In genomic region chr7:95527776-95528250, GRCh38 we compare ENCODE assay signal across 17 cellular contexts. TPM values are rescaled to one million over a fixed set of nuclear protein-coding genes. Genes with fewer than 3 reads are reported as not detected.
DNase-seq lines count a peak whose midpoint lies in the region; ATAC-seq, FAIRE-seq and TF ChIP-seq lines count a peak whose summit lies in the region.
"Had no signal": no experiment of that assay in that cellular context is flagged by ENCODE, and none has a peak within 500 bp of the region (broad histone marks: within the 10 kb centered on the region; RNA-seq: fewer than 3 reads in every experiment).

No MANE protein-coding gene starts in this region.

- H3K36me3 ChIP-seq in endocrine pancreas (ENCODE audit: control insufficient read depth, insufficient read depth, low read length) (no peaks in the 10 kb centered on the region), neural cell (ENCODE audit: insufficient read depth, low read length) (no peaks in the 10 kb centered on the region)
- H3K36me3 ChIP-seq: colonic mucosa, neural progenitor cell had no signal

- H3K9me2 ChIP-seq in neural cell (ENCODE audit: insufficient read depth, low read length): no peaks in the 10 kb centered on the region

- H3K9ac ChIP-seq in endocrine pancreas (ENCODE audit: control insufficient read depth, insufficient read depth, low read length): no peak overlapping the region
- H3K9ac ChIP-seq in neural cell (ENCODE audit: low read length): no peak overlapping the region
- H3K9ac ChIP-seq: neural progenitor cell had no signal

- peaks cover 8% of the 10 kb centered on the region for H3K4me1 Mint-ChIP-seq in CD14-positive monocyte
- H3K4me1 Mint-ChIP-seq in activated T-cell treated with anti-CD3 and anti-CD28 coated beads, Interleukin-2, amount 50 U/mL, for 72 hours (ENCODE audit: low read depth): no peaks in the 10 kb centered on the region

- H3K4me2 ChIP-seq in neural cell (ENCODE audit: low read length): no peak overlapping the region
- H3K4me2 ChIP-seq: neural progenitor cell had no signal

- H3K4me3 ChIP-seq in endocrine pancreas (ENCODE audit: control insufficient read depth, insufficient read depth, low read length) (peak overlapping the region; percentile 74), neural cell (ENCODE audit: low read length) (no peak overlapping the region)
- H3K4me3 ChIP-seq: colonic mucosa, neural progenitor cell had no signal

- no peaks in the 10 kb centered on the region for H3K36me3 Mint-ChIP-seq in CD14-positive monocyte
- no peaks in the 10 kb centered on the region for H3K36me3 Mint-ChIP-seq in activated T-cell treated with anti-CD3 and anti-CD28 coated beads, Interleukin-2, amount 50 U/mL, for 72 hours (ENCODE audit: insufficient read depth in 2 of 2)
- H3K36me3 Mint-ChIP-seq: memory B cell, neural progenitor cell had no signal

- peaks cover 14% of the 10 kb centered on the region for H3K4me1 ChIP-seq in endocrine pancreas (ENCODE audit: control insufficient read depth, insufficient read depth, low read length)
- H3K4me1 ChIP-seq: colonic mucosa, neural progenitor cell had no signal

- no peaks in the 10 kb centered on the region for H3K9me3 Mint-ChIP-seq in CD14-positive monocyte
- no peaks in the 10 kb centered on the region for H3K9me3 Mint-ChIP-seq in activated T-cell treated with anti-CD3 and anti-CD28 coated beads, Interleukin-2, amount 50 U/mL, for 72 hours
- H3K9me3 Mint-ChIP-seq: memory B cell; neural progenitor cell; T-helper 2 cell treated with Interferon-gamma antibody and Interleukin-4, amounts not matched to agents 5 μg/mL and 100 μg/mL, for 36 hours had no signal

- H3K79me2 ChIP-seq in neural cell (replicated peaks; ENCODE audit: insufficient read depth, low read length): no peaks in the 10 kb centered on the region

- no peak for FAIRE-seq in GM19239 (lab: Jason Lieb, UNC)
- FAIRE-seq: astrocyte had no signal

- ATAC-seq in HG03175 (IDR thresholded peaks at IDR 0.05; ENCODE audit: unreplicated experiment): peak; percentile 7
- ATAC-seq in activated T-cell treated with anti-CD3 and anti-CD28 coated beads, Interleukin-2, amount 50 U/mL, for 72 hours (replicated peaks in 1 of 2): no peak

- intact Hi-C loops in CD14-positive monocyte (cut with micrococcal nuclease): loop anchor here (5.0 kb wide), 1 partner anchor 159 kb away; no protein-coding TSS in a partner anchor

- no peak for TF ChIP-seq RAD21 in neural cell (conservative IDR thresholded peaks at IDR 0.05)

- TF ChIP-seq EP300 in neural cell (conservative IDR thresholded peaks at IDR 0.05; ENCODE audit: poor library complexity, severe bottlenecking): no peak

- no peaks in the 10 kb centered on the region for H3F3A ChIP-seq in neural cell (ENCODE audit: insufficient read depth, low read length, poor library complexity, severe bottlenecking)

- no peak overlapping the region for H3K27ac ChIP-seq in neural cell (ENCODE audit: low read length)
- H3K27ac ChIP-seq: colonic mucosa, epithelial cell of prostate, neural progenitor cell had no signal

- no peaks in the 10 kb centered on the region for H3K27me3 ChIP-seq in endocrine pancreas (ENCODE audit: control insufficient read depth, insufficient read depth, low read length)
- H3K27me3 ChIP-seq in neural cell (ENCODE audit: insufficient read depth, low read depth, low read length): no peaks in the 10 kb centered on the region
- H3K27me3 ChIP-seq: colonic mucosa, neural progenitor cell had no signal

- H3K27me3 Mint-ChIP-seq in CD14-positive monocyte (ENCODE audit: low read depth in 3 of 3): peaks cover 0 to 7% (median 2%) of the 10 kb centered on the region in 3 donors
- no peaks in the 10 kb centered on the region for H3K27me3 Mint-ChIP-seq in activated T-cell treated with anti-CD3 and anti-CD28 coated beads, Interleukin-2, amount 50 U/mL, for 72 hours (ENCODE audit: low read depth)
- H3K27me3 Mint-ChIP-seq: memory B cell had no signal

- no peak for DNase-seq in CD14-positive monocyte (ENCODE audit: low spot score)
- no peak for DNase-seq in mesenteric fat pad (ENCODE audit: low spot score)
- DNase-seq in activated T-cell treated with anti-CD3 and anti-CD28 coated beads, Interleukin-2, amount 50 U/mL, for 72 hours: no peak
- DNase-seq in HuH-7 (ENCODE audit: low spot score): no peak
- DNase-seq in GM19239 (ENCODE audit: insufficient read length, low spot score): no peak
- DNase-seq: activated CD4-positive, alpha-beta T cell treated with anti-CD3 and anti-CD28 coated beads for 1 hour; activated gamma-delta T cell treated with Interleukin-2 at 50 U/mL for 16 hours; stimulated activated CD4-positive, alpha-beta T cell treated with anti-CD3 and anti-CD28 coated beads, Interleukin-2, amount 100 ng/mL, for 48 hours had no signal

- H4K20me1 ChIP-seq in neural cell (ENCODE audit: insufficient read depth): no peaks in the 10 kb centered on the region

- H3K27ac Mint-ChIP-seq in CD14-positive monocyte: no peak overlapping the region
- no peak overlapping the region for H3K27ac Mint-ChIP-seq in activated T-cell treated with anti-CD3 and anti-CD28 coated beads, Interleukin-2, amount 50 U/mL, for 72 hours
- H3K27ac Mint-ChIP-seq: memory B cell; T-helper 2 cell treated with Interferon-gamma antibody and Interleukin-4, amounts not matched to agents 5 μg/mL and 100 μg/mL, for 36 hours had no signal

- no peak overlapping the region for H3K4me3 Mint-ChIP-seq in CD14-positive monocyte
- no peak overlapping the region for H3K4me3 Mint-ChIP-seq in activated T-cell treated with anti-CD3 and anti-CD28 coated beads, Interleukin-2, amount 50 U/mL, for 72 hours
- H3K4me3 Mint-ChIP-seq: memory B cell; neural progenitor cell; T-helper 2 cell treated with Interferon-gamma antibody and Interleukin-4, amounts not matched to agents 5 μg/mL and 100 μg/mL, for 36 hours had no signal

- H3K9me3 ChIP-seq in endocrine pancreas (ENCODE audit: control insufficient read depth, low read length): no peaks in the 10 kb centered on the region
- H3K9me3 ChIP-seq in neural cell (ENCODE audit: low read length): no peaks in the 10 kb centered on the region
- H3K9me3 ChIP-seq: colonic mucosa had no signal

- H2AFZ ChIP-seq in neural cell (ENCODE audit: low read depth, low read length): no peak overlapping the region
- H2AFZ ChIP-seq: neural progenitor cell had no signal

- peak; percentile 64 for TF ChIP-seq CTCF in CD14-positive monocyte (IDR thresholded peaks at IDR 0.05)
- TF ChIP-seq CTCF in neural cell (IDR thresholded peaks at IDR 0.05; ENCODE audit: poor library complexity, severe bottlenecking): peak; percentile 5

TF ChIP-seq in neural cell, 6 proteins besides CTCF, POLR2A, EP300 and RAD21:
- no peak for TF ChIP-seq REST (IDR thresholded peaks at IDR 0.05; ENCODE audit: borderline replicate concordance)
- TF ChIP-seq EZH2 (IDR thresholded peaks at IDR 0.05; ENCODE audit: borderline replicate concordance, insufficient read depth, low read length, poor library complexity, severe bottlenecking): no peak

RNA-seq across cellular contexts. Expression of gene ASB4, which starts 42.1 kb away (rescaled TPM):
- polyA plus RNA-seq in CD14-positive monocyte (not detected), neural cell (0.11 and 0.56 TPM in 2 replicates)
- 0.23 TPM in 1 of 2 replicates, not detected in the other for polyA minus RNA-seq in neural cell
- 0.29 TPM for total RNA-seq in mesenteric fat pad
- not detected for total RNA-seq in activated T-cell treated with anti-CD3 and anti-CD28 coated beads, Interleukin-2, amount 50 U/mL, for 72 hours
- total RNA-seq: astrocyte had no signal
